ENCODE assay signal across 7 cellular contexts in the genomic region with DNA sequence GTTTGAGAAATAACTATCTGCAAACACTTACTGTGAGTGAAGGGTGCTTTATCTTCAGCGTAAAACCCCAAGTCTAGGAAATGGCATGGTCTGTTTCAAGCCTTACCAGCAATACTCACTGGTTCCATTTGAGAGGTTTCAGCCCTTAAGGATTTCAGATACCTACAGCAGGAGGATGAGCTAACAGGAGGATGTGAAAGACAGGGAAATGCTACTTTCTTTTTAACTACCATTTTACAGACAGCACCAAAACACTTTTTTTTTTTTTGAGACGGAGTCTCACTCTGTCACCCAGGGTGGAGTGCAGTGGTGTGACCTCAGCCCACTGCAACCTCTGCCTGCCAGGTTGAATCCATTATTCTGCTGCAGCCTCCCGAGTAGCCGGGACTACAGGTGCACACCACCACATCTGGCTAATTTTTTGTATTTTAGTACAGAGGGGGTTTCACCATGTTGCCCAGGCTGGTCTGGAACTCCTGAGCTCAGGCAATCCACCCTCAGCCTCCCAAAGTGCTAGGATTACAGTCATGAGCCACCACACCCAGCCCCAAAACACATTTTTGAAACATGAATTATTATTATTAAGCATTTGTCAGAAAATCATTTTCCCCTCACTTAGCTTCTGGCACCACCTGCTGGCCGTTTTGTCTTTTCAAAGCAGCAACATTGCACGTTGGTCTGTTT. TPM values are rescaled to one million over a fixed set of nuclear protein-coding genes. Genes with fewer than 3 reads are reported as not detected.
DNase-seq lines count a peak whose midpoint lies in the region; ATAC-seq, FAIRE-seq and TF ChIP-seq lines count a peak whose summit lies in the region.

No MANE protein-coding gene starts in this region.

- in situ Hi-C loops in HepG2 (cut with HindIII; ENCODE audit: extremely low pct_ligation_motif_present, low pct_unique_long_range_greater_than_20kb): loop anchor here (25.0 kb wide), 1 partner anchor 375 kb away; no protein-coding TSS in a partner anchor

- H3K4me2 ChIP-seq in HepG2 (ENCODE audit: low read depth, low read length): no peak overlapping the region

- H3K9me3 ChIP-seq in HepG2 (ENCODE audit: low read length): no peaks in the 10 kb centered on the region

- peak; percentile 65 for TF ChIP-seq RAD21 in HepG2 (CRISPR knock-in tag; IDR thresholded peaks at IDR 0.05)

- H3K4me3 ChIP-seq in GM12864 (ENCODE audit: low read depth, low read length): peak overlapping the region; percentile 0; the same call in 1 of the 2 replicates
- no peak overlapping the region for H3K4me3 ChIP-seq in WI38 (ENCODE audit: low read depth, low read length)
- no peak overlapping the region for H3K4me3 ChIP-seq in HepG2 (replicated peaks in 1 of 3; ENCODE audit: insufficient read depth in 1 of 3, low read depth in 2 of 3, low read length in 3 of 3)

- no TSS peak for BruUV-seq in HepG2 (replicated peaks; lab: Mats Ljungman, UMichigan)

- H3K9ac ChIP-seq in HepG2 (ENCODE audit: insufficient read depth, low read depth, low read length): no peak overlapping the region

- 65% methylated on average over 6 of the region's 6 CpGs for WGBS in HepG2 (ENCODE audit: low lambda C conversion rate)

- POLR2A ChIA-PET in HepG2 (lab: Yijun Ruan, JAX): interaction anchor here (0.7 to 1.2 kb wide), 3 partner anchors 125 to 253 kb away, joined by 3 read pairs; no protein-coding TSS in a partner anchor

- no peak overlapping the region for H2AFZ ChIP-seq in HepG2 (ENCODE audit: low read length)

- H3K79me2 ChIP-seq in HepG2 (ENCODE audit: insufficient read depth, low read length): peaks cover 29% of the 10 kb centered on the region

- TF ChIP-seq CTCF in GM12864 (IDR thresholded peaks at IDR 0.05; ENCODE audit: low read depth, low read length, missing control alignments): peak; percentile 70
- peak; percentile 51 for TF ChIP-seq CTCF in WI38 (IDR thresholded peaks at IDR 0.05; ENCODE audit: low read depth, low read length)
- peak; percentile 78 for TF ChIP-seq CTCF in HepG2 (CRISPR knock-in tag; IDR thresholded peaks at IDR 0.05)

- intact Hi-C loops in HepG2 (cut with micrococcal nuclease; ENCODE audit: unreplicated experiment): loop anchor here (1.0 kb wide), 1 partner anchor 194 kb away; no protein-coding TSS in a partner anchor

- H3K27ac ChIP-seq in HepG2 (ENCODE audit: extremely low read length, insufficient read depth, low read length): no peak overlapping the region

- 0 out of 2 replicates have a peak, but pooled peaks cover 3% of the 10 kb centered on the region for H4K20me1 ChIP-seq in HepG2 (ENCODE audit: insufficient read depth, low read length)

- TF ChIP-seq POLR2A in HepG2 (IDR thresholded peaks at IDR 0.05; ENCODE audit: insufficient read depth in 1 of 2, low read depth in 2 of 2, low read length in 2 of 2): no peak

- FAIRE-seq in HepG2 (lab: Jason Lieb, UNC): peak; percentile 58

- peak; percentile 17; the same call in 1 of the 3 replicates for ATAC-seq in HepG2

- no peaks in the 10 kb centered on the region; a peak in 1 of 5 replicates for H3K27me3 ChIP-seq in HepG2 (ENCODE audit: control insufficient read depth in 1 of 2, insufficient read depth in 2 of 2, low read length in 2 of 2)

- peaks cover 1 to 19% of the 10 kb centered on the region in 2 experiments; a peak in 4 of 5 replicates for H3K36me3 ChIP-seq in HepG2 (replicated peaks in 1 of 2; ENCODE audit: control insufficient read depth in 1 of 2, insufficient read depth in 2 of 2, low read length in 2 of 2)

- no peak for TF ChIP-seq EP300 in HepG2 (IDR thresholded peaks at IDR 0.05; ENCODE audit: low read depth in 2 of 2, low read length in 2 of 2)
- TF ChIP-seq EP300 in HepG2 (CRISPR knock-in tag; IDR thresholded peaks at IDR 0.05; ENCODE audit: borderline replicate concordance): no peak

- no peak for DNase-seq in GM12864 (ENCODE audit: low read depth)
- DNase-seq in NCI-H187 (lab: John Stamatoyannopoulos, UW): peak; percentile 7 to 50
- peak; percentile 51 for DNase-seq in central memory CD4-positive, alpha-beta T cell
- peak; percentile 34 for DNase-seq in HepG2 (ENCODE audit: low spot score)
- DNase-seq in stimulated activated CD4-positive, alpha-beta T cell treated with anti-CD3 and anti-CD28 coated beads, TNF-alpha, amount 100 ng/mL, for 24 hours (ENCODE audit: low read depth in 3 of 3): peak; percentile 38 to 69 (median 62)
- no peak for DNase-seq in NCI-H128 (lab: John Stamatoyannopoulos, UW; ENCODE audit: unreplicated experiment)

- CTCF ChIA-PET in HepG2 (lab: Yijun Ruan, JAX; ENCODE audit: low intra/inter-chr PET ratio, low total read pairs): interaction anchor here (1.2 kb wide), 2 partner anchors 191 to 285 kb away, joined by 3 to 5 read pairs; no protein-coding TSS in a partner anchor

- peaks cover 28% of the 10 kb centered on the region for H3K4me1 ChIP-seq in HepG2 (ENCODE audit: insufficient read depth, low read length)

RNA-seq across cellular contexts. Expression of a gene that starts 4.6 kb away (rescaled TPM):
- 9.9 and 10.0 TPM in 2 replicates for total RNA-seq in HepG2 (2016; rRNA removed; fragmentation: Illumina TruSeq; extraction: Trizol)
- 4.3 and 4.7 TPM in 2 replicates for total RNA-seq in HepG2 (2016; cell fraction: cytosol; rRNA removed; fragmentation: Illumina TruSeq; extraction: Trizol; ENCODE audit: low read depth)
- total RNA-seq in HepG2 (2016; cell fraction: insoluble cytoplasmic fraction; rRNA removed; fragmentation: Illumina TruSeq; extraction: Trizol): 10.1 and 11.8 TPM in 2 replicates
- total RNA-seq in HepG2 (2016; cell fraction: membrane; rRNA removed; fragmentation: Illumina TruSeq; extraction: Trizol): 7.4 and 8.2 TPM in 2 replicates
- 5.5 and 10.3 TPM in 2 replicates for total RNA-seq in HepG2 (2016; cell fraction: nucleus; rRNA removed; fragmentation: Illumina TruSeq; extraction: Trizol)
- polyA plus RNA-seq in HepG2 (2011; rRNA removed): 6.6 and 7.1 TPM in 2 replicates
- 8.7 and 9.8 TPM in 2 replicates for polyA plus RNA-seq in HepG2 (2011; cell fraction: cytosol; rRNA removed)
- polyA plus RNA-seq in HepG2 (2011; cell fraction: nucleus; rRNA removed): 5.2 and 6.4 TPM in 2 replicates
- polyA plus RNA-seq in HepG2 (2012): 10.0 and 10.2 TPM in 2 replicates
- polyA plus RNA-seq in HepG2 (2016; cell fraction: cytosol; fragmentation: Illumina TruSeq; extraction: Trizol; ENCODE audit: low read depth): 3.1 and 3.9 TPM in 2 replicates
- polyA plus RNA-seq in HepG2 (2016; cell fraction: insoluble cytoplasmic fraction; fragmentation: Illumina TruSeq; extraction: Trizol; ENCODE audit: low read depth): 13.9 and 14.4 TPM in 2 replicates
- polyA plus RNA-seq in HepG2 (2016; cell fraction: membrane; fragmentation: Illumina TruSeq; extraction: Trizol; ENCODE audit: low read depth): 4.7 and 4.9 TPM in 2 replicates
- polyA plus RNA-seq in HepG2 (2016; cell fraction: nucleus; fragmentation: Illumina TruSeq; extraction: Trizol; ENCODE audit: insufficient read depth, low read depth): 10.7 and 11.4 TPM in 2 replicates
- 16.6 and 38.7 TPM in 2 replicates for polyA minus RNA-seq in HepG2 (2011; rRNA and poly(A)+ RNA removed; ENCODE audit: low replicate concordance)
- polyA minus RNA-seq in HepG2 (2011; cell fraction: cytosol; rRNA and poly(A)+ RNA removed): 3.7 and 7.1 TPM in 2 replicates
- polyA minus RNA-seq in HepG2 (2011; cell fraction: nucleus; rRNA and poly(A)+ RNA removed): 17.9 and 18.5 TPM in 2 replicates

RNA-seq across cellular contexts. Expression of a gene that starts 4.8 kb away (rescaled TPM):
- 63.4 and 105 TPM in 2 replicates for total RNA-seq in HepG2 (2016; rRNA removed; fragmentation: Illumina TruSeq; extraction: Trizol)
- total RNA-seq in HepG2 (2016; cell fraction: cytosol; rRNA removed; fragmentation: Illumina TruSeq; extraction: Trizol; ENCODE audit: low read depth): 22.5 and 26.3 TPM in 2 replicates
- 66.9 and 102 TPM in 2 replicates for total RNA-seq in HepG2 (2016; cell fraction: insoluble cytoplasmic fraction; rRNA removed; fragmentation: Illumina TruSeq; extraction: Trizol)
- 48.3 and 55.1 TPM in 2 replicates for total RNA-seq in HepG2 (2016; cell fraction: membrane; rRNA removed; fragmentation: Illumina TruSeq; extraction: Trizol)
- 87.6 and 95.5 TPM in 2 replicates for total RNA-seq in HepG2 (2016; cell fraction: nucleus; rRNA removed; fragmentation: Illumina TruSeq; extraction: Trizol)
- polyA plus RNA-seq in HepG2 (2011; rRNA removed): 12.8 and 20.3 TPM in 2 replicates
- 4.1 and 6.0 TPM in 2 replicates for polyA plus RNA-seq in HepG2 (2011; cell fraction: cytosol; rRNA removed)
- polyA plus RNA-seq in HepG2 (2011; cell fraction: nucleus; rRNA removed): 15.1 and 19.3 TPM in 2 replicates
- 10.8 and 17.4 TPM in 2 replicates for polyA plus RNA-seq in HepG2 (2012)
- polyA plus RNA-seq in HepG2 (2016; cell fraction: cytosol; fragmentation: Illumina TruSeq; extraction: Trizol; ENCODE audit: low read depth): 3.7 and 5.2 TPM in 2 replicates
- polyA plus RNA-seq in HepG2 (2016; cell fraction: insoluble cytoplasmic fraction; fragmentation: Illumina TruSeq; extraction: Trizol; ENCODE audit: low read depth): 42.2 and 54.4 TPM in 2 replicates
- polyA plus RNA-seq in HepG2 (2016; cell fraction: membrane; fragmentation: Illumina TruSeq; extraction: Trizol; ENCODE audit: low read depth): 9.7 and 16.5 TPM in 2 replicates
- polyA plus RNA-seq in HepG2 (2016; cell fraction: nucleus; fragmentation: Illumina TruSeq; extraction: Trizol; ENCODE audit: insufficient read depth, low read depth): 50.0 and 51.4 TPM in 2 replicates
- polyA minus RNA-seq in HepG2 (2011; rRNA and poly(A)+ RNA removed; ENCODE audit: low replicate concordance): 9.0 and 29.0 TPM in 2 replicates
- 28.6 and 33.4 TPM in 2 replicates for polyA minus RNA-seq in HepG2 (2011; cell fraction: cytosol; rRNA and poly(A)+ RNA removed)
- 80.9 and 119 TPM in 2 replicates for polyA minus RNA-seq in HepG2 (2011; cell fraction: nucleus; rRNA and poly(A)+ RNA removed)

RNA-seq across cellular contexts. Expression of a gene that starts 33.9 kb away (rescaled TPM):
- 124 and 127 TPM in 2 replicates for total RNA-seq in HepG2 (2016; rRNA removed; fragmentation: Illumina TruSeq; extraction: Trizol)
- total RNA-seq in HepG2 (2016; cell fraction: cytosol; rRNA removed; fragmentation: Illumina TruSeq; extraction: Trizol; ENCODE audit: low read depth): 231 and 242 TPM in 2 replicates
- 113 and 125 TPM in 2 replicates for total RNA-seq in HepG2 (2016; cell fraction: insoluble cytoplasmic fraction; rRNA removed; fragmentation: Illumina TruSeq; extraction: Trizol)
- 398 and 408 TPM in 2 replicates for total RNA-seq in HepG2 (2016; cell fraction: membrane; rRNA removed; fragmentation: Illumina TruSeq; extraction: Trizol)
- 62.2 and 68.8 TPM in 2 replicates for total RNA-seq in HepG2 (2016; cell fraction: nucleus; rRNA removed; fragmentation: Illumina TruSeq; extraction: Trizol)
- 86.4 and 134 TPM in 2 replicates for polyA plus RNA-seq in HepG2 (2011; rRNA removed)
- polyA plus RNA-seq in HepG2 (2011; cell fraction: cytosol; rRNA removed): 58.8 and 85.6 TPM in 2 replicates
- 20.9 and 25.6 TPM in 2 replicates for polyA plus RNA-seq in HepG2 (2011; cell fraction: nucleus; rRNA removed)
- polyA plus RNA-seq in HepG2 (2012): 65.6 and 68.7 TPM in 2 replicates
- 579 and 634 TPM in 2 replicates for polyA plus RNA-seq in HepG2 (2016; cell fraction: cytosol; fragmentation: Illumina TruSeq; extraction: Trizol; ENCODE audit: low read depth)
- 215 and 249 TPM in 2 replicates for polyA plus RNA-seq in HepG2 (2016; cell fraction: insoluble cytoplasmic fraction; fragmentation: Illumina TruSeq; extraction: Trizol; ENCODE audit: low read depth)
- 709 and 711 TPM in 2 replicates for polyA plus RNA-seq in HepG2 (2016; cell fraction: membrane; fragmentation: Illumina TruSeq; extraction: Trizol; ENCODE audit: low read depth)
- polyA plus RNA-seq in HepG2 (2016; cell fraction: nucleus; fragmentation: Illumina TruSeq; extraction: Trizol; ENCODE audit: insufficient read depth, low read depth): 153 and 155 TPM in 2 replicates
- polyA minus RNA-seq in HepG2 (2011; rRNA and poly(A)+ RNA removed; ENCODE audit: low replicate concordance): 55.7 and 80.7 TPM in 2 replicates
- 29.3 and 31.7 TPM in 2 replicates for polyA minus RNA-seq in HepG2 (2011; cell fraction: cytosol; rRNA and poly(A)+ RNA removed)
- polyA minus RNA-seq in HepG2 (2011; cell fraction: nucleus; rRNA and poly(A)+ RNA removed): 17.1 and 23.9 TPM in 2 replicates

Comparison
In these comparisons a context has a peak if more than half of its experiments do, and no peak if none do; other contexts are left out.
1. DNase-seq: peak in NCI-H187 (2 of 2), central memory CD4-positive, alpha-beta T cell (single experiment), HepG2 (single experiment) and stimulated activated CD4-positive, alpha-beta T cell treated with anti-CD3 and anti-CD28 coated beads, TNF-alpha, amount 100 ng/mL, for 24 hours (3 of 3); none in GM12864 (single experiment) and NCI-H128 (single experiment).
2. Peak in every context shown above with its lines, with median percentiles within 50 percentile points of each other: CTCF ChIP-seq.